In the genomic region with DNA sequence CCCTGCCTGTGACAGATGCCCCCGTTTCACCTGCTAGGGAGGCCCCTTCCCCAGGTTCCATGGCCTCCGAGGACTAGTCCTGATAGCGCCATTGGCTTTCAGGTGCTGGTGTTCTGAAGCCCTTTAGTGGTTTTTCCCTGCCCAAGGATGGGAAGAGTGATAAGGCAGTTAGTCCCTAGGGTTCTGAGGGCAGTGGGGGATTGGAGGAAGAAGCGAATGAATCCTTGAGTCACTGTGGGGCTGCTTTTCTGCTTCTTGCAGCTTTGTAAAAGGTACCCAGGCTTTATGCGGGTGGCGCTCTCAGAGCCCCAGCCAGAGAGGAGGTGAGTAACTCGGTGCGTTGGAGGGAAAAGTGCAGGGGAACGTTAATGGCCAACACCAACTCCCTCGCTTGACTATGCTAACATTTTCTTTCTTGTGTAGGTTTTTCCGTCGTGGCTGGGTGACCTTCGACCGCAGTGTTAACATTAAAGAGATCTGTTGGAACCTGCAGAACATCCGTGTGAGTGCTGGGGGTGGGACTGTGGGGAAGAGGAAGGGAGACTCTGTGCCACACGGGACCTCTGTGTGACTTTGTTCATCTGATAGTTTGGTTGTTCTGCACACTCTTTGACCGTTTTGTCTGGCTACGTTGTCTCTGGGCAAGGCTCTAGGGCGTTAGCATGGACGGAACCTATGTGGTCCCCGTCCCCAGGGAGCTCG, we compare ENCODE assay signal across 13 cellular contexts. TPM values are rescaled to one million over a fixed set of nuclear protein-coding genes. Genes with fewer than 3 reads are reported as not detected.
DNase-seq lines count a peak whose midpoint lies in the region; ATAC-seq and TF ChIP-seq lines count a peak whose summit lies in the region.
"Had no signal": no experiment of that assay in that cellular context is flagged by ENCODE, and none has a peak within 500 bp of the region (broad histone marks: within the 10 kb centered on the region; RNA-seq: fewer than 3 reads in every experiment).

No MANE protein-coding gene starts in this region.

- H3K27me3 Mint-ChIP-seq in activated CD4-positive, alpha-beta T cell treated with anti-CD3 and anti-CD28 coated beads, Interleukin-2, amount 10 ng/mL, durations not matched to agents 24 days and 14 days, result peaks cover 4% of the 10 kb centered on the region
- H3K27me3 Mint-ChIP-seq in WTC11 (ENCODE audit: low read depth), result no peaks in the 10 kb centered on the region
- H3K27me3 Mint-ChIP-seq in naive thymus-derived CD4-positive, alpha-beta T cell, result peaks cover 0 to 5% (median 0%) of the 10 kb centered on the region in 5 donors

- no peak overlapping the region for H3K56ac ChIP-seq in mesendoderm (ENCODE audit: low read length)

- H3K4me1 ChIP-seq in naive thymus-derived CD4-positive, alpha-beta T cell (ENCODE audit: control insufficient read depth in 2 of 2, insufficient read depth in 2 of 2, low read length in 2 of 2), result peaks cover 29 to 45% of the 10 kb centered on the region in 2 donors
- H3K4me1 ChIP-seq in mesendoderm (ENCODE audit: control insufficient read depth, low read depth, low read length), result peaks cover 2% of the 10 kb centered on the region

- no peaks in the 10 kb centered on the region for H3K9me3 Mint-ChIP-seq in activated CD4-positive, alpha-beta T cell treated with anti-CD3 and anti-CD28 coated beads, Interleukin-2, amount 10 ng/mL, durations not matched to agents 24 days and 14 days
- H3K9me3 Mint-ChIP-seq in WTC11, result no peaks in the 10 kb centered on the region
- peaks cover 0 to 2% (median 0%) of the 10 kb centered on the region in 11 donors for H3K9me3 Mint-ChIP-seq in naive thymus-derived CD4-positive, alpha-beta T cell
- H3K9me3 Mint-ChIP-seq: dendritic cell treated with granulocyte-macrophage colony-stimulating factor and Interleukin-4, amounts not matched to agents 40 ng/mL and 50 ng/mL, for 4 days had no signal

- intact Hi-C loops in activated CD4-positive, alpha-beta T cell treated with anti-CD3 and anti-CD28 coated beads, Interleukin-2, amount 10 ng/mL, durations not matched to agents 24 days and 14 days (cut with micrococcal nuclease), result no loop called here
- intact Hi-C loops in naive thymus-derived CD4-positive, alpha-beta T cell (cut with micrococcal nuclease), result loop anchor here (5.0 kb wide), 3 partner anchors 132 to 282 kb away; partner anchors contain the start of genes MOSPD3 (in 1 of the 2) and VGF (in 1 of the 2)

- no peak overlapping the region for H3K4me2 ChIP-seq in mesendoderm (ENCODE audit: low read length)
- H3K4me2 ChIP-seq: PC-9 had no signal

- H3K36me3 Mint-ChIP-seq in activated CD4-positive, alpha-beta T cell treated with anti-CD3 and anti-CD28 coated beads, Interleukin-2, amount 10 ng/mL, durations not matched to agents 24 days and 14 days (ENCODE audit: low read depth), result peaks cover 74% of the 10 kb centered on the region
- H3K36me3 Mint-ChIP-seq in WTC11, result peaks cover 76% of the 10 kb centered on the region
- H3K36me3 Mint-ChIP-seq in naive thymus-derived CD4-positive, alpha-beta T cell, result peaks cover 22 to 67% (median 41%) of the 10 kb centered on the region in 5 donors

- no peak for ATAC-seq in WTC11
- ATAC-seq in naive thymus-derived CD4-positive, alpha-beta T cell, result no peak

- no peak overlapping the region for H3K9ac ChIP-seq in mesendoderm (ENCODE audit: low read length)

- POLR2A ChIA-PET in WTC11 (lab: Charles Lee), result interaction anchor here (0.6 to 6.2 kb wide), 2 partner anchors 11 to 348 kb away, joined by 3 to 71 read pairs; partner anchors contain the start of gene SRRT
- POLR2A ChIA-PET in naive thymus-derived CD4-positive, alpha-beta T cell (lab: Charles Lee), result interaction anchor here (0.6 to 7.3 kb wide), 2 partner anchors 9 to 200 kb away, joined by 3 to 161 read pairs; partner anchors contain the start of genes SRRT and TRIM56

- peak overlapping the region; percentile 10 for H3K4me3 Mint-ChIP-seq in activated CD4-positive, alpha-beta T cell treated with anti-CD3 and anti-CD28 coated beads, Interleukin-2, amount 10 ng/mL, durations not matched to agents 24 days and 14 days
- no peak overlapping the region for H3K4me3 Mint-ChIP-seq in WTC11
- H3K4me3 Mint-ChIP-seq in naive thymus-derived CD4-positive, alpha-beta T cell, result peak overlapping the region in 2 of 10 donors; percentile 12 to 56

- no peak overlapping the region for H4K5ac ChIP-seq in mesendoderm (ENCODE audit: low read length)

- no peak for TF ChIP-seq CTCF in WTC11 (IDR thresholded peaks at IDR 0.05)

- no peak overlapping the region for H2BK120ac ChIP-seq in mesendoderm (ENCODE audit: low read depth, low read length)

- peaks cover 26% of the 10 kb centered on the region for H3K79me2 ChIP-seq in mesendoderm (ENCODE audit: control insufficient read depth, insufficient read depth, low read length)

- peaks cover 40% of the 10 kb centered on the region for H3K4me1 Mint-ChIP-seq in activated CD4-positive, alpha-beta T cell treated with anti-CD3 and anti-CD28 coated beads, Interleukin-2, amount 10 ng/mL, durations not matched to agents 24 days and 14 days
- H3K4me1 Mint-ChIP-seq in WTC11, result peaks cover 31% of the 10 kb centered on the region
- H3K4me1 Mint-ChIP-seq in naive thymus-derived CD4-positive, alpha-beta T cell, result peaks cover 27 to 50% (median 39%) of the 10 kb centered on the region in 7 donors

- no peak for DNase-seq in activated CD4-positive, alpha-beta T cell treated with anti-CD3 and anti-CD28 coated beads, Interleukin-2, amount 10 ng/mL, durations not matched to agents 24 days and 14 days
- no peak for DNase-seq in activated CD4-positive, alpha-beta T cell treated with anti-CD3 and anti-CD28 coated beads, Interleukin-2, amount 50 U/mL, for 4 hours
- DNase-seq in WTC11 (ENCODE audit: low spot score), result no peak
- no peak for DNase-seq in naive thymus-derived CD4-positive, alpha-beta T cell
- DNase-seq in mesendoderm, result no peak
- no peak for DNase-seq in stimulated activated CD4-positive, alpha-beta T cell treated with anti-CD3 and anti-CD28 coated beads, Interleukin-2, amount 100 ng/mL, for 24 hours
- DNase-seq: activated CD4-positive, alpha-beta T cell treated with anti-CD3 and anti-CD28 coated beads for 48 hours; DMS53; IMR-90; NCI-H510A treated with DMSO at 0.1 percent for 48 hours; PC-9; posterior cingulate gyrus had no signal

- H2BK15ac ChIP-seq in mesendoderm (replicated peaks; ENCODE audit: low read depth), result no peak overlapping the region

- no peak overlapping the region for H3K4ac ChIP-seq in mesendoderm (ENCODE audit: low read depth, low read length)

- H3K27ac ChIP-seq in naive thymus-derived CD4-positive, alpha-beta T cell (ENCODE audit: low read depth, low read length), result no peak overlapping the region
- H3K27ac ChIP-seq in mesendoderm (ENCODE audit: low read depth, low read length), result no peak overlapping the region
- H3K27ac ChIP-seq: PC-9 had no signal

- peak overlapping the region; percentile 57 for H3K27ac Mint-ChIP-seq in activated CD4-positive, alpha-beta T cell treated with anti-CD3 and anti-CD28 coated beads, Interleukin-2, amount 10 ng/mL, durations not matched to agents 24 days and 14 days
- H3K27ac Mint-ChIP-seq in WTC11, result peak overlapping the region; percentile 31; the same call in 1 of the 2 replicates
- H3K27ac Mint-ChIP-seq in naive thymus-derived CD4-positive, alpha-beta T cell, result peak overlapping the region in 8 of 9 donors; percentile 53 to 95 (median 66)

- no peak overlapping the region for H4K8ac ChIP-seq in mesendoderm (ENCODE audit: low read depth, low read length)

- H3K9me3 ChIP-seq in naive thymus-derived CD4-positive, alpha-beta T cell (ENCODE audit: control insufficient read depth in 2 of 3, low read length in 3 of 3), result no peaks in the 10 kb centered on the region

- no peak overlapping the region for H3K23ac ChIP-seq in mesendoderm (ENCODE audit: low read length)

- no peak overlapping the region for H2AK5ac ChIP-seq in mesendoderm (ENCODE audit: low read length)

- H3K36me3 ChIP-seq in naive thymus-derived CD4-positive, alpha-beta T cell (ENCODE audit: control insufficient read depth in 2 of 3, insufficient read depth in 3 of 3, low read length in 3 of 3), result peaks cover 29 to 65% (median 30%) of the 10 kb centered on the region in 3 experiments
- peaks cover 38% of the 10 kb centered on the region for H3K36me3 ChIP-seq in mesendoderm (ENCODE audit: control insufficient read depth, insufficient read depth, low read length)

- no peak overlapping the region for H3K18ac ChIP-seq in mesendoderm (ENCODE audit: low read length)

- H3K27me3 ChIP-seq in naive thymus-derived CD4-positive, alpha-beta T cell (ENCODE audit: control insufficient read depth in 2 of 2, insufficient read depth in 2 of 2, low read length in 2 of 2), result no peaks in the 10 kb centered on the region
- H3K27me3 ChIP-seq in mesendoderm (ENCODE audit: insufficient read depth, low read length, poor library complexity), result no peaks in the 10 kb centered on the region

- H3K4me3 ChIP-seq in naive thymus-derived CD4-positive, alpha-beta T cell (ENCODE audit: low read length), result no peak overlapping the region
- H3K4me3 ChIP-seq in mesendoderm (ENCODE audit: low read length), result no peak overlapping the region
- H3K4me3 ChIP-seq: PC-9 had no signal

- peaks cover 14% of the 10 kb centered on the region for H3K79me1 ChIP-seq in mesendoderm (ENCODE audit: low read length)

- CTCF ChIA-PET in WTC11 (lab: Charles Lee), result interaction anchor here (1.0 kb wide), 1 partner anchor 58 kb away, joined by 5 read pairs; no protein-coding TSS in a partner anchor
- CTCF ChIA-PET in naive thymus-derived CD4-positive, alpha-beta T cell (lab: Charles Lee), result interaction anchor here (0.9 kb wide), 1 partner anchor 181 kb away, joined by 3 read pairs; no protein-coding TSS in a partner anchor

- H2BK5ac ChIP-seq in mesendoderm (ENCODE audit: low read length), result no peak overlapping the region

- WGBS in mesendoderm (ENCODE audit: extremely low coverage, insufficient coverage, low lambda C conversion rate), result no CpG with 5 or more reads among the region's 22 CpGs

RNA-seq across cellular contexts. Expression of gene UFSP1, which starts 3.9 kb away (rescaled TPM):
- total RNA-seq in activated CD4-positive, alpha-beta T cell treated with anti-CD3 and anti-CD28 coated beads, Interleukin-2, amount 10 ng/mL, durations not matched to agents 24 days and 14 days, result 4.5 TPM in 2 replicates
- 3.9 to 4.8 TPM (median 4.6 TPM) in 3 replicates for total RNA-seq in WTC11 (2021)
- total RNA-seq in naive thymus-derived CD4-positive, alpha-beta T cell, result 10 to 100 TPM in 1 of 5 experiments, 1 to 10 TPM in 4; 2.1 to 11.1 (median 3.5) TPM
- 1 to 10 TPM in 1 of 2 donors, under 1 TPM in 1; 0.99 to 1.9 TPM for polyA plus RNA-seq in naive thymus-derived CD4-positive, alpha-beta T cell
- polyA plus RNA-seq in mesendoderm (2013, experiment 1 of 2), result 2.1 TPM
- polyA plus RNA-seq in mesendoderm (2013, experiment 2 of 2), result 2.2 TPM

RNA-seq across cellular contexts. Expression of gene ACHE, which starts 10.1 kb away (rescaled TPM):
- total RNA-seq in activated CD4-positive, alpha-beta T cell treated with anti-CD3 and anti-CD28 coated beads, Interleukin-2, amount 10 ng/mL, durations not matched to agents 24 days and 14 days, result not detected in 2 replicates
- 6.4 to 7.7 TPM (median 6.6 TPM) in 3 replicates for total RNA-seq in WTC11 (2021)
- total RNA-seq in naive thymus-derived CD4-positive, alpha-beta T cell, result under 1 TPM in 3 of 5 experiments, not detected in 2; 0.11 to 0.32 (median 0.22) TPM
- polyA plus RNA-seq in naive thymus-derived CD4-positive, alpha-beta T cell, result not detected
- 25.8 TPM for polyA plus RNA-seq in mesendoderm (2013, experiment 1 of 2)
- polyA plus RNA-seq in mesendoderm (2013, experiment 2 of 2), result 24.9 TPM
- total RNA-seq: IMR-90 had no signal

RNA-seq across cellular contexts. Expression of gene SRRT, which starts 10.7 kb away (rescaled TPM):
- total RNA-seq in activated CD4-positive, alpha-beta T cell treated with anti-CD3 and anti-CD28 coated beads, Interleukin-2, amount 10 ng/mL, durations not matched to agents 24 days and 14 days, result 300 and 318 TPM in 2 replicates
- total RNA-seq in WTC11 (2021), result 209 to 238 TPM (median 233 TPM) in 3 replicates
- 100 to 1,000 TPM; 212 to 271 (median 261) TPM for total RNA-seq in naive thymus-derived CD4-positive, alpha-beta T cell
- polyA plus RNA-seq in naive thymus-derived CD4-positive, alpha-beta T cell, result 10 to 100 TPM; 43.6 to 64.4 TPM
- 168 TPM for polyA plus RNA-seq in mesendoderm (2013, experiment 1 of 2)
- 157 TPM for polyA plus RNA-seq in mesendoderm (2013, experiment 2 of 2)

RNA-seq across cellular contexts. Expression of gene TRIP6, which starts 18.4 kb away (rescaled TPM):
- total RNA-seq in activated CD4-positive, alpha-beta T cell treated with anti-CD3 and anti-CD28 coated beads, Interleukin-2, amount 10 ng/mL, durations not matched to agents 24 days and 14 days, result 42.7 and 47.6 TPM in 2 replicates
- 128 to 140 TPM (median 130 TPM) in 3 replicates for total RNA-seq in WTC11 (2021)
- 10 to 100 TPM in 4 of 5 experiments, 1 to 10 TPM in 1; 8.0 to 28.1 (median 10.4) TPM for total RNA-seq in naive thymus-derived CD4-positive, alpha-beta T cell
- 1 to 10 TPM; 3.4 to 3.9 TPM for polyA plus RNA-seq in naive thymus-derived CD4-positive, alpha-beta T cell
- polyA plus RNA-seq in mesendoderm (2013, experiment 1 of 2), result 84.1 TPM
- 85.5 TPM for polyA plus RNA-seq in mesendoderm (2013, experiment 2 of 2)

RNA-seq across cellular contexts. Expression of gene SLC12A9, which starts 33.1 kb away (rescaled TPM):
- 37.3 and 41.2 TPM in 2 replicates for total RNA-seq in activated CD4-positive, alpha-beta T cell treated with anti-CD3 and anti-CD28 coated beads, Interleukin-2, amount 10 ng/mL, durations not matched to agents 24 days and 14 days
- 32.6 to 39.3 TPM (median 34.1 TPM) in 3 replicates for total RNA-seq in WTC11 (2021)
- 10 to 100 TPM; 50.4 to 78.6 (median 62.7) TPM for total RNA-seq in naive thymus-derived CD4-positive, alpha-beta T cell
- 1 to 10 TPM; 5.0 to 7.8 TPM for polyA plus RNA-seq in naive thymus-derived CD4-positive, alpha-beta T cell
- 16.0 TPM for polyA plus RNA-seq in mesendoderm (2013, experiment 1 of 2)
- polyA plus RNA-seq in mesendoderm (2013, experiment 2 of 2), result 16.1 TPM
